ENCODE assay signal across 15 cellular contexts in genomic region chr1:147050654-147051053, GRCh38.
DNase-seq lines count a peak whose midpoint lies in the region; ATAC-seq and TF ChIP-seq lines count a peak whose summit lies in the region.
"Had no signal": no experiment of that assay in that cellular context is flagged by ENCODE, and none has a peak within 500 bp of the region (broad histone marks: within the 10 kb centered on the region; RNA-seq: fewer than 3 reads in every experiment).

No MANE protein-coding gene starts in this region.

- peaks cover 11% of the 10 kb centered on the region for H3K27me3 Mint-ChIP-seq in stimulated activated naive CD8-positive, alpha-beta T cell treated with anti-CD3 and anti-CD28 coated beads, Interleukin-15, amount 100 ng/mL, for 72 hours
- H3K27me3 Mint-ChIP-seq in chondrocyte (ENCODE audit: low read depth) (peaks cover 10% of the 10 kb centered on the region), CD14-positive monocyte (ENCODE audit: low read depth in 3 of 3) (peaks cover 0 to 1% (median 1%) of the 10 kb centered on the region in 3 donors)
- H3K27me3 Mint-ChIP-seq: CD4-positive, alpha-beta T cell had no signal

- H3K36me3 Mint-ChIP-seq in chondrocyte (ENCODE audit: low read depth), result no peaks in the 10 kb centered on the region
- no peaks in the 10 kb centered on the region for H3K36me3 Mint-ChIP-seq in CD14-positive monocyte
- H3K36me3 Mint-ChIP-seq: CD8-positive, alpha-beta T cell had no signal

- no peak overlapping the region for H3K4me3 Mint-ChIP-seq in stimulated activated naive CD8-positive, alpha-beta T cell treated with anti-CD3 and anti-CD28 coated beads, Interleukin-15, amount 100 ng/mL, for 72 hours
- no peak overlapping the region for H3K4me3 Mint-ChIP-seq in chondrocyte (ENCODE audit: unreplicated experiment)
- H3K4me3 Mint-ChIP-seq in CD14-positive monocyte, result no peak overlapping the region
- H3K4me3 Mint-ChIP-seq: CD4-positive, alpha-beta T cell; CD8-positive, alpha-beta T cell had no signal

- H3K27ac Mint-ChIP-seq in stimulated activated naive CD8-positive, alpha-beta T cell treated with anti-CD3 and anti-CD28 coated beads, Interleukin-15, amount 100 ng/mL, for 72 hours, result peak overlapping the region in 1 of 2 donors; percentile 74
- no peak overlapping the region for H3K27ac Mint-ChIP-seq in chondrocyte (ENCODE audit: unreplicated experiment)
- H3K27ac Mint-ChIP-seq in CD14-positive monocyte, result no peak overlapping the region
- H3K27ac Mint-ChIP-seq: CD4-positive, alpha-beta T cell; CD8-positive, alpha-beta T cell had no signal

- H3K9me3 Mint-ChIP-seq in stimulated activated naive CD8-positive, alpha-beta T cell treated with anti-CD3 and anti-CD28 coated beads, Interleukin-15, amount 100 ng/mL, for 72 hours, result peaks cover 4 to 5% of the 10 kb centered on the region in 2 donors
- H3K9me3 Mint-ChIP-seq in chondrocyte (ENCODE audit: low read depth) (peaks cover 2% of the 10 kb centered on the region), CD14-positive monocyte (peaks cover 0 to 6% (median 0%) of the 10 kb centered on the region in 7 donors)
- H3K9me3 Mint-ChIP-seq: CD4-positive, alpha-beta T cell; CD8-positive, alpha-beta T cell had no signal

- TF ChIP-seq CTCF in chondrocyte (IDR thresholded peaks at IDR 0.05) (no peak), CD14-positive monocyte (IDR thresholded peaks at IDR 0.05) (no peak)

- DNase-seq in stimulated activated naive CD8-positive, alpha-beta T cell treated with anti-CD3 and anti-CD28 coated beads, Interleukin-15, amount 100 ng/mL, for 72 hours, result no peak
- DNase-seq in stimulated activated naive CD8-positive, alpha-beta T cell treated with anti-CD3 and anti-CD28 coated beads, Interleukin-15, Interleukin-2, amounts not matched to agents 100 U/mL and 50 U/mL, for 24 hours, result no peak
- DNase-seq in chondrocyte (ENCODE audit: low spot score), result peak; percentile 88
- DNase-seq in CD14-positive monocyte (ENCODE audit: low spot score), result no peak
- no peak for DNase-seq in NK-92 treated with Interleukin-12 subunit alpha and Interleukin-12 subunit beta, amount 100 ng/mL, for 24 hours (lab: John Stamatoyannopoulos, UW)
- DNase-seq: 8988T; ACHN; BE2C; C1 segment of cervical spinal cord; Caco-2; Calu3; CD4-positive, alpha-beta T cell; CD8-positive, alpha-beta T cell; DMS79 treated with DMSO at 0.1 percent for 48 hours; GF-D8 had no signal

- ATAC-seq in stimulated activated naive CD8-positive, alpha-beta T cell treated with anti-CD3 and anti-CD28 coated beads, Interleukin-15, amount 100 ng/mL, for 72 hours, result peak; percentile 44
- ATAC-seq in stimulated activated naive CD8-positive, alpha-beta T cell treated with anti-CD3 and anti-CD28 coated beads, Interleukin-15, Interleukin-2, amounts not matched to agents 100 U/mL and 50 U/mL, for 24 hours, result no peak
- ATAC-seq: CD8-positive, alpha-beta T cell had no signal

- H3K4me1 Mint-ChIP-seq in stimulated activated naive CD8-positive, alpha-beta T cell treated with anti-CD3 and anti-CD28 coated beads, Interleukin-15, amount 100 ng/mL, for 72 hours, result peaks cover 27% of the 10 kb centered on the region
- H3K4me1 Mint-ChIP-seq in chondrocyte (ENCODE audit: low read depth) (no peaks in the 10 kb centered on the region), CD14-positive monocyte (peaks cover 7% of the 10 kb centered on the region)

- intact Hi-C loops in CD14-positive monocyte (cut with micrococcal nuclease), result no loop called here
